In genomic region chr11:60498399-60498798, GRCh38 we compare ENCODE assay signal across 17 cellular contexts. TPM values are rescaled to one million over a fixed set of nuclear protein-coding genes. Genes with fewer than 3 reads are reported as not detected.
DNase-seq lines count a peak whose midpoint lies in the region; ATAC-seq and TF ChIP-seq lines count a peak whose summit lies in the region.
"Had no signal": no experiment of that assay in that cellular context is flagged by ENCODE, and none has a peak within 500 bp of the region (broad histone marks: within the 10 kb centered on the region; RNA-seq: fewer than 3 reads in every experiment).

No MANE protein-coding gene starts in this region.

- no peaks in the 10 kb centered on the region for H4K20me1 ChIP-seq in OCI-LY3 (ENCODE audit: insufficient read depth, low read length)

- peak overlapping the region; percentile 80 for H3K27ac ChIP-seq in OCI-LY3 (ENCODE audit: low read length)
- no peak overlapping the region for H3K27ac ChIP-seq in naive thymus-derived CD4-positive, alpha-beta T cell (ENCODE audit: low read depth, low read length)
- H3K27ac ChIP-seq: upper lobe of right lung had no signal

- no peak overlapping the region for H3K4me3 Mint-ChIP-seq in naive thymus-derived CD4-positive, alpha-beta T cell
- no peak overlapping the region for H3K4me3 Mint-ChIP-seq in immature natural killer cell
- H3K4me3 Mint-ChIP-seq in activated T-helper 2 cell treated with anti-CD3 and anti-CD28 coated beads, Interferon-gamma antibody, Interleukin-2, Interleukin-4, amounts not matched to agents 10 μg/mL and 5 μg/mL and 100 μg/mL, durations not matched to agents 14 hours and 24 hours and 36 hours (ENCODE audit: low read depth): no peak overlapping the region
- H3K4me3 Mint-ChIP-seq: activated CD4-positive, alpha-beta T cell treated with anti-CD3 and anti-CD28 coated beads, Interleukin-2, amount 10 ng/mL, durations not matched to agents 7 days and 5 days had no signal

- H3K4me1 ChIP-seq in OCI-LY3 (ENCODE audit: low read length): peaks cover 51% of the 10 kb centered on the region
- no peaks in the 10 kb centered on the region for H3K4me1 ChIP-seq in naive thymus-derived CD4-positive, alpha-beta T cell (ENCODE audit: control insufficient read depth in 2 of 2, insufficient read depth in 2 of 2, low read length in 2 of 2)
- H3K4me1 ChIP-seq: upper lobe of right lung had no signal

- H3K9ac ChIP-seq in OCI-LY3 (ENCODE audit: low read length): peak overlapping the region; percentile 44; the same call in 1 of the 2 replicates

- no peak for TF ChIP-seq CTCF in OCI-LY3 (IDR thresholded peaks at IDR 0.05; ENCODE audit: low read depth, low read length)

- no peaks in the 10 kb centered on the region for H3K9me3 ChIP-seq in OCI-LY3 (ENCODE audit: insufficient read depth, low read length)
- no peaks in the 10 kb centered on the region for H3K9me3 ChIP-seq in naive thymus-derived CD4-positive, alpha-beta T cell (ENCODE audit: control insufficient read depth in 2 of 3, low read length in 3 of 3)
- H3K9me3 ChIP-seq: upper lobe of right lung had no signal

- DNase-seq in naive thymus-derived CD4-positive, alpha-beta T cell: no peak
- DNase-seq in immature natural killer cell: no peak
- no peak for DNase-seq in activated T-helper 2 cell treated with anti-CD3 and anti-CD28 coated beads, Interferon-gamma antibody, Interleukin-2, Interleukin-4, amounts not matched to agents 10 μg/mL and 5 μg/mL and 100 μg/mL, durations not matched to agents 14 hours and 24 hours and 36 hours (ENCODE audit: low spot score)
- DNase-seq in RPMI8226: no peak
- DNase-seq: activated CD4-positive, alpha-beta T cell treated with anti-CD3 and anti-CD28 coated beads, Interleukin-2, amount 10 ng/mL, durations not matched to agents 7 days and 5 days; NCI-H1092; NCI-H2171; stimulated activated CD4-positive, alpha-beta T cell treated with anti-CD3 and anti-CD28 coated beads, Interleukin-4, amount 100 ng/mL, for 4 hours; upper lobe of right lung had no signal

- H3K27ac Mint-ChIP-seq in naive thymus-derived CD4-positive, alpha-beta T cell: no peak overlapping the region
- H3K27ac Mint-ChIP-seq in immature natural killer cell: no peak overlapping the region
- H3K27ac Mint-ChIP-seq in activated T-helper 2 cell treated with anti-CD3 and anti-CD28 coated beads, Interferon-gamma antibody, Interleukin-2, Interleukin-4, amounts not matched to agents 10 μg/mL and 5 μg/mL and 100 μg/mL, durations not matched to agents 14 hours and 24 hours and 36 hours: no peak overlapping the region
- H3K27ac Mint-ChIP-seq: activated CD4-positive, alpha-beta T cell treated with anti-CD3 and anti-CD28 coated beads, Interleukin-2, amount 10 ng/mL, durations not matched to agents 7 days and 5 days had no signal

- H3K79me2 ChIP-seq in OCI-LY3 (ENCODE audit: low read length): no peaks in the 10 kb centered on the region

- peaks cover 4 to 70% (median 14%) of the 10 kb centered on the region in 5 donors for H3K27me3 Mint-ChIP-seq in naive thymus-derived CD4-positive, alpha-beta T cell
- peaks cover 12 to 27% (median 13%) of the 10 kb centered on the region in 3 donors for H3K27me3 Mint-ChIP-seq in immature natural killer cell (ENCODE audit: low read depth in 3 of 3)
- H3K27me3 Mint-ChIP-seq in activated T-helper 2 cell treated with anti-CD3 and anti-CD28 coated beads, Interferon-gamma antibody, Interleukin-2, Interleukin-4, amounts not matched to agents 10 μg/mL and 5 μg/mL and 100 μg/mL, durations not matched to agents 14 hours and 24 hours and 36 hours (ENCODE audit: low read depth): peaks cover 38% of the 10 kb centered on the region

- ATAC-seq in GM18868 (IDR thresholded peaks at IDR 0.05; ENCODE audit: unreplicated experiment) (peak; percentile 23), HG03025 (IDR thresholded peaks at IDR 0.05; ENCODE audit: low FRiP score, unreplicated experiment) (peak; percentile 29), GM19351 (IDR thresholded peaks at IDR 0.05; ENCODE audit: unreplicated experiment) (no peak)
- ATAC-seq in naive thymus-derived CD4-positive, alpha-beta T cell: peak; percentile 44
- ATAC-seq: Right ventricle myocardium inferior had no signal

- CTCF ChIA-PET in naive thymus-derived CD4-positive, alpha-beta T cell (lab: Charles Lee): no interaction called here

- intact Hi-C loops in naive thymus-derived CD4-positive, alpha-beta T cell (cut with micrococcal nuclease): no loop called here
- intact Hi-C loops in activated T-helper 2 cell treated with anti-CD3 and anti-CD28 coated beads, Interferon-gamma antibody, Interleukin-2, Interleukin-4, amounts not matched to agents 10 μg/mL and 5 μg/mL and 100 μg/mL, durations not matched to agents 14 hours and 24 hours and 36 hours (cut with micrococcal nuclease): no loop called here

- no peaks in the 10 kb centered on the region for H3K36me3 Mint-ChIP-seq in naive thymus-derived CD4-positive, alpha-beta T cell
- H3K36me3 Mint-ChIP-seq in immature natural killer cell: no peaks in the 10 kb centered on the region
- no peaks in the 10 kb centered on the region for H3K36me3 Mint-ChIP-seq in activated T-helper 2 cell treated with anti-CD3 and anti-CD28 coated beads, Interferon-gamma antibody, Interleukin-2, Interleukin-4, amounts not matched to agents 10 μg/mL and 5 μg/mL and 100 μg/mL, durations not matched to agents 14 hours and 24 hours and 36 hours (ENCODE audit: low read depth)

- POLR2A ChIA-PET in naive thymus-derived CD4-positive, alpha-beta T cell (lab: Charles Lee): no interaction called here

- no peaks in the 10 kb centered on the region for H3K27me3 ChIP-seq in OCI-LY3 (ENCODE audit: low read depth, low read length)
- H3K27me3 ChIP-seq in naive thymus-derived CD4-positive, alpha-beta T cell (ENCODE audit: control insufficient read depth in 2 of 2, insufficient read depth in 2 of 2, low read length in 2 of 2): no peaks in the 10 kb centered on the region
- H3K27me3 ChIP-seq: upper lobe of right lung had no signal

- H3K4me2 ChIP-seq in OCI-LY3 (ENCODE audit: low read length): peak overlapping the region; percentile 57

- peak overlapping the region; percentile 26 for H3K4me3 ChIP-seq in OCI-LY3 (ENCODE audit: low read length)
- H3K4me3 ChIP-seq in naive thymus-derived CD4-positive, alpha-beta T cell (ENCODE audit: low read length): no peak overlapping the region
- H3K4me3 ChIP-seq: upper lobe of right lung had no signal

- no peaks in the 10 kb centered on the region for H3K36me3 ChIP-seq in OCI-LY3 (replicated peaks; ENCODE audit: low read depth, low read length)
- no peaks in the 10 kb centered on the region for H3K36me3 ChIP-seq in naive thymus-derived CD4-positive, alpha-beta T cell (ENCODE audit: control insufficient read depth in 2 of 3, insufficient read depth in 3 of 3, low read length in 3 of 3)
- H3K36me3 ChIP-seq: upper lobe of right lung had no signal

- H2AFZ ChIP-seq in OCI-LY3 (ENCODE audit: low read depth, low read length): peak overlapping the region; percentile 88

- H3K4me1 Mint-ChIP-seq in naive thymus-derived CD4-positive, alpha-beta T cell: peaks cover 0 to 4% (median 0%) of the 10 kb centered on the region in 7 donors
- H3K4me1 Mint-ChIP-seq in immature natural killer cell: peaks cover 0 to 1% of the 10 kb centered on the region in 2 donors
- H3K4me1 Mint-ChIP-seq in activated T-helper 2 cell treated with anti-CD3 and anti-CD28 coated beads, Interferon-gamma antibody, Interleukin-2, Interleukin-4, amounts not matched to agents 10 μg/mL and 5 μg/mL and 100 μg/mL, durations not matched to agents 14 hours and 24 hours and 36 hours (ENCODE audit: low read depth): peaks cover 3% of the 10 kb centered on the region
- H3K4me1 Mint-ChIP-seq: activated CD4-positive, alpha-beta T cell treated with anti-CD3 and anti-CD28 coated beads, Interleukin-2, amount 10 ng/mL, durations not matched to agents 7 days and 5 days had no signal

- no peaks in the 10 kb centered on the region for H3K9me3 Mint-ChIP-seq in naive thymus-derived CD4-positive, alpha-beta T cell
- H3K9me3 Mint-ChIP-seq in immature natural killer cell: peaks cover 0 to 1% (median 0%) of the 10 kb centered on the region in 6 donors
- no peaks in the 10 kb centered on the region for H3K9me3 Mint-ChIP-seq in activated T-helper 2 cell treated with anti-CD3 and anti-CD28 coated beads, Interferon-gamma antibody, Interleukin-2, Interleukin-4, amounts not matched to agents 10 μg/mL and 5 μg/mL and 100 μg/mL, durations not matched to agents 14 hours and 24 hours and 36 hours
- H3K9me3 Mint-ChIP-seq: activated CD4-positive, alpha-beta T cell treated with anti-CD3 and anti-CD28 coated beads, Interleukin-2, amount 10 ng/mL, durations not matched to agents 7 days and 5 days had no signal

RNA-seq across cellular contexts. Expression of gene MS4A12, which starts 5.8 kb away (rescaled TPM):
- total RNA-seq in naive thymus-derived CD4-positive, alpha-beta T cell: not detected
- polyA plus RNA-seq in naive thymus-derived CD4-positive, alpha-beta T cell: not detected
- polyA plus RNA-seq in immature natural killer cell: not detected
- not detected in 2 replicates for total RNA-seq in activated T-helper 2 cell treated with anti-CD3 and anti-CD28 coated beads, Interferon-gamma antibody, Interleukin-2, Interleukin-4, amounts not matched to agents 10 μg/mL and 5 μg/mL and 100 μg/mL, durations not matched to agents 14 hours and 24 hours and 36 hours
- total RNA-seq: activated CD4-positive, alpha-beta T cell treated with anti-CD3 and anti-CD28 coated beads, Interleukin-2, amount 10 ng/mL, durations not matched to agents 7 days and 5 days; cardiac septum; lung microvascular endothelial cell; omental fat pad; Right ventricle myocardium inferior; upper lobe of right lung had no signal

RNA-seq across cellular contexts. Expression of gene MS4A13, which starts 16.8 kb away (rescaled TPM):
- not detected for total RNA-seq in naive thymus-derived CD4-positive, alpha-beta T cell
- polyA plus RNA-seq in naive thymus-derived CD4-positive, alpha-beta T cell: not detected
- not detected for polyA plus RNA-seq in immature natural killer cell
- not detected in 2 replicates for total RNA-seq in activated T-helper 2 cell treated with anti-CD3 and anti-CD28 coated beads, Interferon-gamma antibody, Interleukin-2, Interleukin-4, amounts not matched to agents 10 μg/mL and 5 μg/mL and 100 μg/mL, durations not matched to agents 14 hours and 24 hours and 36 hours
- total RNA-seq: activated CD4-positive, alpha-beta T cell treated with anti-CD3 and anti-CD28 coated beads, Interleukin-2, amount 10 ng/mL, durations not matched to agents 7 days and 5 days; cardiac septum; lung microvascular endothelial cell; omental fat pad; Right ventricle myocardium inferior; upper lobe of right lung had no signal

RNA-seq across cellular contexts. Expression of gene MS4A1, which starts 42.8 kb away (rescaled TPM):
- 10 to 100 TPM in 1 of 5 experiments, 1 to 10 TPM in 3, not detected in 1; 1.4 to 22.1 (median 1.6) TPM for total RNA-seq in naive thymus-derived CD4-positive, alpha-beta T cell
- polyA plus RNA-seq in naive thymus-derived CD4-positive, alpha-beta T cell: 1 to 10 TPM in 1 of 2 donors, under 1 TPM in 1; 0.92 to 1.2 TPM
- 1 to 10 TPM; 1.2 to 2.8 (median 2.3) TPM for polyA plus RNA-seq in immature natural killer cell
- 0.25 and 0.37 TPM in 2 replicates for total RNA-seq in activated T-helper 2 cell treated with anti-CD3 and anti-CD28 coated beads, Interferon-gamma antibody, Interleukin-2, Interleukin-4, amounts not matched to agents 10 μg/mL and 5 μg/mL and 100 μg/mL, durations not matched to agents 14 hours and 24 hours and 36 hours
- total RNA-seq: activated CD4-positive, alpha-beta T cell treated with anti-CD3 and anti-CD28 coated beads, Interleukin-2, amount 10 ng/mL, durations not matched to agents 7 days and 5 days; cardiac septum; lung microvascular endothelial cell; Right ventricle myocardium inferior had no signal
